In genomic region chr5:36199620-36200019, GRCh38 we compare ENCODE assay signal across 16 cellular contexts. TPM values are rescaled to one million over a fixed set of nuclear protein-coding genes. Genes with fewer than 3 reads are reported as not detected.
DNase-seq lines count a peak whose midpoint lies in the region; ATAC-seq and TF ChIP-seq lines count a peak whose summit lies in the region.
"Had no signal": no experiment of that assay in that cellular context is flagged by ENCODE, and none has a peak within 500 bp of the region (broad histone marks: within the 10 kb centered on the region; RNA-seq: fewer than 3 reads in every experiment).

No MANE protein-coding gene starts in this region.

- H3K4me1 ChIP-seq in trophoblast cell (ENCODE audit: control insufficient read depth in 1 of 2, insufficient read depth in 2 of 2, low read length in 2 of 2), result no peaks in the 10 kb centered on the region
- H3K4me1 ChIP-seq: A549, Caco-2 had no signal

- TF ChIP-seq CTCF in fibroblast of the aortic adventitia (IDR thresholded peaks at IDR 0.05; ENCODE audit: insufficient read depth, low read length), result no peak

- H3K9ac ChIP-seq in SK-N-MC (ENCODE audit: insufficient read length) (no peak overlapping the region), trophoblast cell (ENCODE audit: low read length) (no peak overlapping the region)

- H3K4ac ChIP-seq in trophoblast cell (ENCODE audit: low read depth, low read length), result no peak overlapping the region

- H2AK5ac ChIP-seq in trophoblast cell (ENCODE audit: low read length), result no peak overlapping the region

- H2BK5ac ChIP-seq in trophoblast cell (ENCODE audit: low read depth, low read length, poor library complexity), result no peak overlapping the region

- H4K91ac ChIP-seq in trophoblast cell (ENCODE audit: low read depth, low read length), result no peak overlapping the region

- no peaks in the 10 kb centered on the region for H3K9me3 ChIP-seq in SK-N-MC (ENCODE audit: low read depth, low read length)
- H3K9me3 ChIP-seq in trophoblast cell (ENCODE audit: insufficient read depth, low read depth, low read length), result no peaks in the 10 kb centered on the region
- H3K9me3 ChIP-seq: A549, Caco-2 had no signal

- H3K23ac ChIP-seq in trophoblast cell (ENCODE audit: low read length), result no peak overlapping the region

- no peak for ATAC-seq in GM18873 (IDR thresholded peaks at IDR 0.05; ENCODE audit: low FRiP score, unreplicated experiment)
- ATAC-seq in GM19452 (IDR thresholded peaks at IDR 0.05; ENCODE audit: unreplicated experiment), result no peak
- ATAC-seq: A549 had no signal

- no peaks in the 10 kb centered on the region for H3K79me2 ChIP-seq in trophoblast cell (ENCODE audit: control insufficient read depth, insufficient read depth, low read length, poor library complexity)

- H4K12ac ChIP-seq in trophoblast cell (ENCODE audit: low read depth, low read length), result no peak overlapping the region

- H3K4me3 ChIP-seq in SK-N-MC, result no peak overlapping the region
- H3K4me3 ChIP-seq in fibroblast of the aortic adventitia (ENCODE audit: low read depth, low read length), result no peak overlapping the region
- no peak overlapping the region for H3K4me3 ChIP-seq in trophoblast cell (ENCODE audit: low read depth, low read length)
- H3K4me3 ChIP-seq: A549 had no signal

- H3K36me3 ChIP-seq in SK-N-MC (ENCODE audit: insufficient read depth, low read length) (peaks cover 50% of the 10 kb centered on the region), trophoblast cell (ENCODE audit: control insufficient read depth in 1 of 2, insufficient read depth in 2 of 2, low read length in 2 of 2) (no peaks in the 10 kb centered on the region)

- H3K27me3 ChIP-seq in trophoblast cell (ENCODE audit: insufficient read depth, low read length), result no peaks in the 10 kb centered on the region

- no peak overlapping the region for H2AFZ ChIP-seq in trophoblast cell (ENCODE audit: insufficient read depth, low read length, poor library complexity)

- H3K18ac ChIP-seq in trophoblast cell (ENCODE audit: low read length), result no peak overlapping the region

- DNase-seq in EH (ENCODE audit: low read depth), result peak; percentile 64
- peak; percentile 32 for DNase-seq in SK-N-MC (ENCODE audit: low read depth, low spot score)
- DNase-seq in fibroblast of the aortic adventitia (ENCODE audit: low read depth), result peak; percentile 80
- peak; percentile 50 to 89 for DNase-seq in trophoblast cell
- no peak for DNase-seq in COR-L47 (lab: John Stamatoyannopoulos, UW)
- no peak for DNase-seq in activated CD8-positive, alpha-beta memory T cell treated with anti-CD3 and anti-CD28 coated beads, Interleukin-2, amount 50 U/mL, for 4 hours
- DNase-seq: AML-193, Caco-2, DMS153, KG1, NCI-H1436, NCI-H2029, NCI-H2171 treated with DMSO at 0.1 percent for 48 hours had no signal

- H3K79me1 ChIP-seq in trophoblast cell (ENCODE audit: low read length), result no peaks in the 10 kb centered on the region

- H3K4me2 ChIP-seq in trophoblast cell (ENCODE audit: low read length), result no peak overlapping the region
- H3K4me2 ChIP-seq: A549 had no signal

- no peak overlapping the region for H2BK120ac ChIP-seq in trophoblast cell (ENCODE audit: insufficient read depth, low read length, poor library complexity)

- no peak overlapping the region for H4K8ac ChIP-seq in trophoblast cell (ENCODE audit: low read depth, low read length)

- H3K27ac ChIP-seq in SK-N-MC, result peak overlapping the region; percentile 86
- no peak overlapping the region for H3K27ac ChIP-seq in trophoblast cell (ENCODE audit: low read depth, low read length)
- H3K27ac ChIP-seq: A549 had no signal

- WGBS in trophoblast cell (ENCODE audit: extremely low coverage, insufficient coverage, insufficient read length), result no CpG with 5 or more reads among the region's 2 CpGs

- H2BK12ac ChIP-seq in trophoblast cell (ENCODE audit: low read length), result no peak overlapping the region

- no peak overlapping the region for H3K14ac ChIP-seq in trophoblast cell (ENCODE audit: low read length)

RNA-seq across cellular contexts. Expression of gene NADK2, which starts 42.1 kb away (rescaled TPM):
- 29.7 and 109 TPM in 2 replicates for total RNA-seq in fibroblast of the aortic adventitia (ENCODE audit: low replicate concordance)
- 6.8 and 7.6 TPM in 2 replicates for polyA plus RNA-seq in trophoblast cell (2013)

RNA-seq across cellular contexts. Expression of gene SKP2, which starts 47.7 kb away (rescaled TPM):
- 31.5 and 36.3 TPM in 2 replicates for total RNA-seq in fibroblast of the aortic adventitia (ENCODE audit: low replicate concordance)
- polyA plus RNA-seq in trophoblast cell (2013), result 111 and 112 TPM in 2 replicates

RNA-seq across cellular contexts. Expression of gene LMBRD2, which starts 47.9 kb away (rescaled TPM):
- total RNA-seq in fibroblast of the aortic adventitia (ENCODE audit: low replicate concordance), result 17.6 and 22.1 TPM in 2 replicates
- polyA plus RNA-seq in trophoblast cell (2013), result 5.6 and 6.4 TPM in 2 replicates

Comparison
In these comparisons a context has a peak if more than half of its experiments do, and no peak if none do; other contexts are left out.
1. DNase-seq: peak in EH (single experiment), SK-N-MC (single experiment), fibroblast of the aortic adventitia (single experiment) and trophoblast cell (2 of 2); none in COR-L47 (single experiment) and activated CD8-positive, alpha-beta memory T cell treated with anti-CD3 and anti-CD28 coated beads, Interleukin-2, amount 50 U/mL, for 4 hours (single experiment).